8 cellular contexts compared by ENCODE assay signal in the genomic region with DNA sequence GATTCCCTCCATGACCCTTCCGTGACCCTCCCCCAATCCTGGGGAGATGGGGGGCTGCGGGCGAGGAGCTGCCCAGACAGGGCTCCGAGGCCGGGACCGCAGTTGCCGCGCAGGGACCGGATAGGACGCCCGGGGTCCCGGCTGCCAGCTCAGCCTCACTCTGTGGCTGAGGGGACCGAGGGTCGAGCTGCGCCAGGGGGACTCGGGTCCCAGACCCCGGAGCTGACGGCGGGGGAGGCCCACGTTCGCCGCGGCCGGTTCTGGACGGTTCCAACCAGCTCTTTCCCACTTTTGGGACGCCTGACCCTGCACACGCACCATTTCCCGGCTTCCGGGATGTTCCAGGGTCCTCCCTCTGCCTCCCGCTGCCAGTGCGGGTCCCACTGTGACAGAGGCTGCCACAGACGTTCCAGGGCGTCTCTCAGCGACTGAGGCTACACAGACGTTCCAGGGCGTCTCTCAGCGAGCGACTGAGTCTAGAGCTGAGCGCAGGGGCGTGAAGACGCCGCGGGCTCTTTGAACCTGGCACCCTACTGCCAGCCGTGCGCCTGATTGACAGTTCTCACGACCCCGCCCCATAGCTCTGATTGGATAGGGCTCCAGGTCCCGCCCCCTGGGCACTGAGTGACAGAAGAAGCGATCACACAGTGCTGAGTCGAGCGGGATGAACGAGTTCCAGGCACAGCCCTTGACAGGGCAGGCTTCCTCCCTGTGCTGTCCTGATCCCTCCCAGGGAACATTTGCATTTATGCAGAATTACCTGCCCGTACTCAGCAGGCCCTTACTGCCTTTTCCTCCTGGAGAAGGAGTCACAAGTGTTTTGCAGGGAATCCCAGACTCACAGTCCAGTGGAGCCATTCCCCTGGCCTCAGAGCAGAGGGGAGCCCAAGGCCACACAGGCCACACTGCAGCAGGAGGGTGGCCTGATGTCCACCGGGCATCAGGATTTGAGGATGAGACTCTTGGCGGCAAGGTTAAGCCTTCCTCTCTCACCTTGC. TPM values are rescaled to one million over a fixed set of nuclear protein-coding genes. Genes with fewer than 3 reads are reported as not detected.
A peak's percentile ranks its signal among the peaks of the same experiment; 100 is the strongest.
DNase-seq lines count a peak whose midpoint lies in the region; ATAC-seq and TF ChIP-seq lines count a peak whose summit lies in the region.

A gene (minus strand): TSS at position 472 of the 998 bp plus-strand sequence. CDS start 151 bp downstream, at position 321.

- H3K4me3 ChIP-seq in LNCaP clone FGC (ENCODE audit: low read depth, low read length), result peak within 1 kb of the TSS; percentile 80
- peak within 1 kb of the TSS; percentile 82 for H3K4me3 ChIP-seq in thoracic aorta

- no peaks in the 10 kb centered on the region for H3K27me3 Mint-ChIP-seq in osteocyte (ENCODE audit: unreplicated experiment)

- H3K4me3 Mint-ChIP-seq in osteocyte (ENCODE audit: unreplicated experiment), result peak within 1 kb of the TSS; percentile 96

- peak within 1 kb of the TSS; percentile 91 to 92 for H3K27ac ChIP-seq in thoracic aorta

- H3K9me3 Mint-ChIP-seq in osteocyte (ENCODE audit: unreplicated experiment), result peaks cover 3% of the 10 kb centered on the region

- H3K4me1 Mint-ChIP-seq in osteocyte (ENCODE audit: unreplicated experiment), result peaks cover 18% of the 10 kb centered on the region

- TF ChIP-seq CTCF in LNCaP clone FGC (IDR thresholded peaks at IDR 0.05; ENCODE audit: control insufficient read depth, extremely low read depth, insufficient read depth) (no peak), osteocyte (IDR thresholded peaks at IDR 0.05) (no peak), thoracic aorta (IDR thresholded peaks at IDR 0.05) (no peak)

- ATAC-seq in Right ventricle myocardium inferior (peak; percentile 99), thoracic aorta (ENCODE audit: insufficient number of reproducible peaks, low FRiP score, low read depth) (peak; percentile 96)

- intact Hi-C loops in Right ventricle myocardium inferior (cut with DNase I), result loop anchor here (2.0 to 5.0 kb wide), 3 partner anchors 31 to 67 kb away; a partner anchor contains a TSS

- peak within 1 kb of the TSS; percentile 95 for H3K27ac Mint-ChIP-seq in osteocyte (ENCODE audit: unreplicated experiment)

- H3K36me3 ChIP-seq in thoracic aorta, result no peaks in the 10 kb centered on the region

- no peaks in the 10 kb centered on the region for H3K27me3 ChIP-seq in thoracic aorta (replicated peaks; ENCODE audit: insufficient read depth)

- peaks cover 5 to 18% of the 10 kb centered on the region in 2 donors for H3K4me1 ChIP-seq in thoracic aorta (ENCODE audit: control insufficient read depth in 1 of 2, low read depth in 2 of 2)

- H3K36me3 Mint-ChIP-seq in osteocyte (ENCODE audit: unreplicated experiment), result peaks cover 3% of the 10 kb centered on the region

- no peaks in the 10 kb centered on the region for H3K9me3 ChIP-seq in thoracic aorta

- DNase-seq in ELR (ENCODE audit: low read depth), result peak; percentile 96
- DNase-seq in GOT3 (lab: John Stamatoyannopoulos, UW), result peak; percentile 83
- peak; percentile 94 for DNase-seq in LNCaP clone FGC (ENCODE audit: low read depth)
- DNase-seq in SKM-1 treated with dmso at 0.1 percent for 144 hours (lab: John Stamatoyannopoulos, UW; ENCODE audit: unreplicated experiment), result peak; percentile 95
- DNase-seq in activated naive CD8-positive, alpha-beta T cell treated with anti-CD3 and anti-CD28 coated beads, Interleukin-2, amount 50 U/mL, for 16 hours (ENCODE audit: low read depth, low spot score), result peak; percentile 97
- DNase-seq in Right ventricle myocardium inferior (ENCODE audit: missing footprints), result peak; percentile 97
- peak; percentile 97 for DNase-seq in osteocyte (ENCODE audit: extremely low spot score, unreplicated experiment)
- DNase-seq in thoracic aorta (ENCODE audit: low spot score), result peak; percentile 96

RNA-seq across cellular contexts. Expression of the gene that starts here (rescaled TPM):
- total RNA-seq in Right ventricle myocardium inferior (5.3 TPM), osteocyte (1.4 and 2.3 TPM in 2 replicates), thoracic aorta (1 to 10 TPM; 3.1 to 7.9 TPM)

Comparison
In these comparisons a context has a peak if more than half of its experiments do, and no peak if none do; other contexts are left out.
1. Peak in every context shown above with its lines: DNase-seq, ATAC-seq, H3K4me3 ChIP-seq and H3K27ac ChIP-seq.